Comparison of ENCODE assay signal across 17 cellular contexts in genomic region chr6:140318408-140318807, GRCh38.
DNase-seq lines count a peak whose midpoint lies in the region; ATAC-seq and TF ChIP-seq lines count a peak whose summit lies in the region.
"Had no signal": no experiment of that assay in that cellular context is flagged by ENCODE, and none has a peak within 500 bp of the region (broad histone marks: within the 10 kb centered on the region; RNA-seq: fewer than 3 reads in every experiment).

No MANE protein-coding gene starts in this region.

- H3K4me2 ChIP-seq in smooth muscle cell: no peak overlapping the region

- DNase-seq in right atrium auricular region (ENCODE audit: low spot score) (no peak), Right ventricle myocardium superior (no peak), right lobe of liver (no peak), smooth muscle cell (lab: John Stamatoyannopoulos, UW; ENCODE audit: unreplicated experiment) (no peak), occipital lobe (lab: John Stamatoyannopoulos, UW) (no peak), NCI-H1436 treated with DMSO at 0.1 percent for 48 hours (lab: John Stamatoyannopoulos, UW) (no peak), anterior cingulate cortex (lab: John Stamatoyannopoulos, UW) (no peak)
- DNase-seq: DMS79 treated with DMSO at 0.1 percent for 48 hours, NCI-H1105, NCI-H187 treated with DMSO at 0.1 percent for 48 hours, NCI-H226, NCI-H524, NCI-H82 had no signal

- H3K27me3 ChIP-seq in right atrium auricular region (no peaks in the 10 kb centered on the region), right lobe of liver (no peaks in the 10 kb centered on the region), smooth muscle cell (ENCODE audit: low read depth) (no peaks in the 10 kb centered on the region)
- H3K27me3 ChIP-seq: SJSA1 had no signal

- intact Hi-C loops in Right ventricle myocardium superior (cut with DNase I): no loop called here
- intact Hi-C loops in right lobe of liver (cut with DNase I): no loop called here

- TF ChIP-seq POLR2A in right lobe of liver (IDR thresholded peaks at IDR 0.05): no peak

- H3K27ac ChIP-seq in right atrium auricular region: peak overlapping the region; percentile 28 to 76
- H3K27ac ChIP-seq in VCaP: peak overlapping the region; percentile 55
- H3K27ac ChIP-seq in right lobe of liver: peak overlapping the region; percentile 20 to 76 (median 75)
- H3K27ac ChIP-seq in smooth muscle cell (ENCODE audit: low read depth): no peak overlapping the region
- H3K27ac ChIP-seq: C4-2B had no signal

- peaks cover 0 to 44% of the 10 kb centered on the region in 2 donors for H3K4me1 ChIP-seq in right atrium auricular region
- H3K4me1 ChIP-seq in right lobe of liver: peaks cover 0 to 49% (median 11%) of the 10 kb centered on the region in 4 donors
- peaks cover 6% of the 10 kb centered on the region for H3K4me1 ChIP-seq in smooth muscle cell (ENCODE audit: low read depth)

- H3K4me3 ChIP-seq in right atrium auricular region (no peak overlapping the region), right lobe of liver (no peak overlapping the region), smooth muscle cell (no peak overlapping the region)
- H3K4me3 ChIP-seq: K562 had no signal

- TF ChIP-seq CTCF in right atrium auricular region (IDR thresholded peaks at IDR 0.05) (no peak), VCaP (conservative IDR thresholded peaks at IDR 0.05) (no peak), right lobe of liver (IDR thresholded peaks at IDR 0.05) (no peak), smooth muscle cell (IDR thresholded peaks at IDR 0.05; ENCODE audit: borderline replicate concordance, insufficient read depth, poor library complexity, severe bottlenecking) (no peak)

- ATAC-seq in Right ventricle myocardium superior (ENCODE audit: poor library complexity) (no peak), right lobe of liver (peak; percentile 46 to 71 (median 55))
- ATAC-seq: K562 had no signal

- 27% methylated on average over 3 of the region's 3 CpGs for WGBS in right lobe of liver (ENCODE audit: insufficient coverage, low coverage, low lambda C conversion rate, missing lambda C conversion rate)
- WGBS in smooth muscle cell (ENCODE audit: low lambda C conversion rate): 93% methylated on average over 3 of the region's 3 CpGs

- peak overlapping the region; percentile 10 for H2AFZ ChIP-seq in smooth muscle cell (ENCODE audit: low read depth)

- no peaks in the 10 kb centered on the region for H3F3A ChIP-seq in smooth muscle cell (ENCODE audit: low read depth)

- no peak overlapping the region for H3K9ac ChIP-seq in smooth muscle cell (ENCODE audit: low read depth)

- H4K20me1 ChIP-seq in smooth muscle cell (ENCODE audit: low read depth): no peaks in the 10 kb centered on the region

- H3K36me3 ChIP-seq in right atrium auricular region (no peaks in the 10 kb centered on the region), right lobe of liver (no peaks in the 10 kb centered on the region), smooth muscle cell (ENCODE audit: low read depth) (no peaks in the 10 kb centered on the region)
- H3K36me3 ChIP-seq: SJSA1 had no signal

- H3K9me3 ChIP-seq in right atrium auricular region (no peaks in the 10 kb centered on the region), right lobe of liver (no peaks in the 10 kb centered on the region), smooth muscle cell (replicated peaks; ENCODE audit: low read depth) (no peaks in the 10 kb centered on the region)
- H3K9me3 ChIP-seq: SJSA1 had no signal

- no peaks in the 10 kb centered on the region for H3K79me2 ChIP-seq in smooth muscle cell (ENCODE audit: low read depth)
